Comparison of ENCODE assay signal across 17 cellular contexts in genomic region chr11:120778692-120779490, GRCh38.
"Had no signal": no experiment of that assay in that cellular context is flagged by ENCODE, and none has a peak within 500 bp of the region (broad histone marks: within the 10 kb centered on the region; RNA-seq: fewer than 3 reads in every experiment).

No MANE protein-coding gene starts in this region.

- H3K36me3 ChIP-seq: breast epithelium, stomach, thoracic aorta had no signal

- H3K9me3 ChIP-seq: breast epithelium, psoas muscle, stomach, thoracic aorta had no signal

- H3K36me3 Mint-ChIP-seq: naive thymus-derived CD8-positive, alpha-beta T cell had no signal

- DNase-seq: activated CD4-positive, alpha-beta T cell treated with anti-CD3 and anti-CD28 coated beads, Interleukin-2, amount 50 U/mL, for 1 hour; activated CD4-positive, CD25-positive, alpha-beta regulatory T cell; activated naive CD4-positive, alpha-beta T cell treated with Interleukin-2 at 50 U/mL for 16 hours; activated naive CD8-positive, alpha-beta T cell treated with anti-CD3 and anti-CD28 coated beads, Interleukin-2, amount 50 U/mL, for 24 hours; aorta; erythroblast; left ventricle myocardium superior; naive thymus-derived CD8-positive, alpha-beta T cell; nucleus accumbens; psoas muscle; stomach had no signal

- H3K27ac ChIP-seq: breast epithelium, psoas muscle, stomach, thoracic aorta had no signal

- H3K4me3 Mint-ChIP-seq: activated naive CD8-positive, alpha-beta T cell treated with anti-CD3 and anti-CD28 coated beads, Interleukin-2, amount 50 U/mL, for 24 hours; activated T-helper 1 cell treated with anti-CD3 and anti-CD28 coated beads, Interleukin-12 subunit alpha, Interleukin-12 subunit beta, Interleukin-2, Interleukin-4 antibody, amounts not matched to agents 30 ng/mL and 10 ng/mL and 1 ng/mL, durations not matched to agents 14 hours and 24 hours and 36 hours; memory B cell; naive thymus-derived CD8-positive, alpha-beta T cell; T-helper 2 cell treated with Interferon-gamma antibody and Interleukin-4, amounts not matched to agents 5 μg/mL and 100 μg/mL, for 36 hours had no signal

- ATAC-seq: activated naive CD8-positive, alpha-beta T cell treated with anti-CD3 and anti-CD28 coated beads, Interleukin-2, amount 50 U/mL, for 24 hours; left ventricle myocardium superior; naive thymus-derived CD8-positive, alpha-beta T cell; psoas muscle; sciatic nerve had no signal

- H3K4me1 ChIP-seq: breast epithelium, psoas muscle, stomach had no signal

- H3K4me1 Mint-ChIP-seq: activated naive CD8-positive, alpha-beta T cell treated with anti-CD3 and anti-CD28 coated beads, Interleukin-2, amount 50 U/mL, for 24 hours; memory B cell; naive thymus-derived CD8-positive, alpha-beta T cell had no signal

- H3K27ac Mint-ChIP-seq: activated naive CD8-positive, alpha-beta T cell treated with anti-CD3 and anti-CD28 coated beads, Interleukin-2, amount 50 U/mL, for 24 hours; activated T-helper 1 cell treated with anti-CD3 and anti-CD28 coated beads, Interleukin-12 subunit alpha, Interleukin-12 subunit beta, Interleukin-2, Interleukin-4 antibody, amounts not matched to agents 30 ng/mL and 10 ng/mL and 1 ng/mL, durations not matched to agents 14 hours and 24 hours and 36 hours; memory B cell; naive thymus-derived CD8-positive, alpha-beta T cell; T-helper 2 cell treated with Interferon-gamma antibody and Interleukin-4, amounts not matched to agents 5 μg/mL and 100 μg/mL, for 36 hours had no signal

- H3K4me3 ChIP-seq: breast epithelium, psoas muscle, stomach, thoracic aorta had no signal

- H3K9me3 Mint-ChIP-seq: activated naive CD8-positive, alpha-beta T cell treated with anti-CD3 and anti-CD28 coated beads, Interleukin-2, amount 50 U/mL, for 24 hours; activated T-helper 1 cell treated with anti-CD3 and anti-CD28 coated beads, Interleukin-12 subunit alpha, Interleukin-12 subunit beta, Interleukin-2, Interleukin-4 antibody, amounts not matched to agents 30 ng/mL and 10 ng/mL and 1 ng/mL, durations not matched to agents 14 hours and 24 hours and 36 hours; naive thymus-derived CD8-positive, alpha-beta T cell; T-helper 2 cell treated with Interferon-gamma antibody and Interleukin-4, amounts not matched to agents 5 μg/mL and 100 μg/mL, for 36 hours had no signal
